ENCODE assay signal across 11 cellular contexts in the genomic region with DNA sequence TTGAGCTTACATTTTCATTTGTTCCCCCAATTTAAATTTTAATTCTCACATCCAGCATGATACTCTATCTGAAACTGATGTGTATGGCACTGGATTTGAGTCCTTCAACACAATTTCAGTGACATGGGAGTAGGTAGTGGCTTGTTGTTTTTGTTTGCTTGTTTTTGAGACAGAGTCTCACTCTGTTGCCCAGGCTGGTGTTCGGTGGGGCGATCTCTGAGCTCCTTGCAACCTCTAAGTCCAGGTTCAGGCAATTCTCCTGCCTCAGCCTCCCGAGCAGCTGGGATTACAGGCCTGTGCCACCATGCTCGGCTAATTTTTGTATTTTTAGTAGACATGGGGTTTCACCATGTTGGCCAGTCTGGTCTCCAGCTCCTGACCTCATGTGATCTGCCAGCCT. TPM values are rescaled to one million over a fixed set of nuclear protein-coding genes. Genes with fewer than 3 reads are reported as not detected.
DNase-seq lines count a peak whose midpoint lies in the region; ATAC-seq and TF ChIP-seq lines count a peak whose summit lies in the region.
"Not testable (repeated sequence)": the region's sequence is repeated elsewhere in the genome, so short reads cannot be mapped to it uniquely, and the experiment has no call there.
"Had no signal": no experiment of that assay in that cellular context is flagged by ENCODE, and none has a peak within 500 bp of the region (broad histone marks: within the 10 kb centered on the region; RNA-seq: fewer than 3 reads in every experiment).

No MANE protein-coding gene starts in this region.

- H3K9me3 ChIP-seq in DND-41 (ENCODE audit: insufficient read depth, low read length, severe bottlenecking); gastroesophageal sphincter; muscle layer of colon (ENCODE audit: low read length); gastrocnemius medialis; upper lobe of right lung: not testable (repeated sequence)

- in situ Hi-C loops in gastrocnemius medialis (cut with MboI; ENCODE audit: low sequenced_read_pairs in 4 of 4), result loop anchor here in 1 of 4 donors (10.0 to 25.0 kb wide), 2 partner anchors 224 to 922 kb away; a partner anchor contains a TSS

- 72 to 92% methylated on average over 3 to 4 of the region's 4 CpGs for WGBS in gastroesophageal sphincter (ENCODE audit: low coverage in 1 of 2), 2 donors

- peaks cover 15% of the 10 kb centered on the region for H3K36me3 ChIP-seq in DND-41 (ENCODE audit: insufficient read depth, low read length)
- H3K36me3 ChIP-seq in gastroesophageal sphincter, result peaks cover 0 to 12% of the 10 kb centered on the region in 2 donors
- not testable (repeated sequence) for H3K36me3 ChIP-seq in muscle layer of colon (ENCODE audit: insufficient read depth, low read length); gastrocnemius medialis; upper lobe of right lung

- not testable (repeated sequence) for BruUV-seq in MCF 10A (replicated peaks; lab: Mats Ljungman, UMichigan)

- H4K20me1 ChIP-seq in DND-41 (ENCODE audit: insufficient read depth, low read length), result not testable (repeated sequence)

- POLR2A ChIA-PET in activated CD4-positive, alpha-beta memory T cell treated with anti-CD3 and anti-CD28 coated beads, Interleukin-2, amount 10 ng/mL, durations not matched to agents 7 days and 5 days (lab: Charles Lee), result interaction anchor here (0.9 to 6.3 kb wide), 9 partner anchors 7 to 444 kb away, joined by 3 to 115 read pairs (median 7); a partner anchor contains a TSS
- POLR2A ChIA-PET in MCF 10A (lab: Yijun Ruan, JAX), result interaction anchor here (0.7 to 4.3 kb wide), 17 partner anchors 9 to 444 kb away, joined by 3 to 67 read pairs (median 7); a partner anchor contains a TSS

- H3K27ac ChIP-seq in DND-41 (ENCODE audit: low read length) (peak overlapping the region; percentile 98), gastroesophageal sphincter (peak overlapping the region; percentile 90 to 95 (median 94)), muscle layer of colon (ENCODE audit: low read depth, low read length) (peak overlapping the region; percentile 82), gastrocnemius medialis (peak overlapping the region; percentile 90 to 97 (median 96)), upper lobe of right lung (peak overlapping the region; percentile 97)

- H3K4me3 ChIP-seq in DND-41 (ENCODE audit: low read depth in 1 of 2, low read length in 2 of 2) (peak overlapping the region; percentile 62 to 94; a peak in 3 of 4 replicates), NB4 (ENCODE audit: low read depth, low read length) (peak overlapping the region; percentile 89), muscle layer of colon (ENCODE audit: low read depth in 1 of 2, low read length in 2 of 2) (peak overlapping the region in 1 of 2 donors; percentile 71), upper lobe of right lung (peak overlapping the region; percentile 78)
- H3K4me3 ChIP-seq in gastroesophageal sphincter, gastrocnemius medialis: not testable (repeated sequence)

- peak overlapping the region; percentile 96 for H3K27ac Mint-ChIP-seq in activated CD4-positive, alpha-beta memory T cell treated with anti-CD3 and anti-CD28 coated beads, Interleukin-2, amount 10 ng/mL, durations not matched to agents 7 days and 5 days
- H3K27ac Mint-ChIP-seq in MCF 10A (ENCODE audit: low read depth, unreplicated experiment), result peak overlapping the region; percentile 76

- H3K4me3 Mint-ChIP-seq in activated CD4-positive, alpha-beta memory T cell treated with anti-CD3 and anti-CD28 coated beads, Interleukin-2, amount 10 ng/mL, durations not matched to agents 7 days and 5 days, result peak overlapping the region; percentile 83
- H3K4me3 Mint-ChIP-seq in MCF 10A (ENCODE audit: unreplicated experiment), result peak overlapping the region; percentile 95

- H3K27me3 ChIP-seq in DND-41 (ENCODE audit: insufficient read depth, low read length, poor library complexity); gastroesophageal sphincter; muscle layer of colon (ENCODE audit: control insufficient read depth in 1 of 2, insufficient read depth in 2 of 2, low read length in 2 of 2); gastrocnemius medialis; upper lobe of right lung: not testable (repeated sequence)

- not testable (repeated sequence) for TF ChIP-seq POLR2A in NB4 (IDR thresholded peaks at IDR 0.05; ENCODE audit: extremely low read depth, insufficient read length); gastroesophageal sphincter (IDR thresholded peaks at IDR 0.05); gastrocnemius medialis (IDR thresholded peaks at IDR 0.05)

- CTCF ChIA-PET in activated CD4-positive, alpha-beta memory T cell treated with anti-CD3 and anti-CD28 coated beads, Interleukin-2, amount 10 ng/mL, durations not matched to agents 7 days and 5 days (lab: Charles Lee), result interaction anchor here (0.7 to 1.3 kb wide), 2 partner anchors 12 to 16 kb away, joined by 3 to 4 read pairs; no protein-coding TSS in a partner anchor
- CTCF ChIA-PET in MCF 10A (lab: Yijun Ruan, JAX), result interaction anchor here (0.6 to 1.5 kb wide), 8 partner anchors 14 to 227 kb away, joined by 3 to 9 read pairs (median 4); no protein-coding TSS in a partner anchor

- not testable (repeated sequence) for TF ChIP-seq CTCF in DND-41 (IDR thresholded peaks at IDR 0.05; ENCODE audit: borderline replicate concordance, extremely low read depth, low read length, poor library complexity, severe bottlenecking); NB4 (IDR thresholded peaks at IDR 0.05; ENCODE audit: low read depth, low read length); MCF 10A (IDR thresholded peaks at IDR 0.05; ENCODE audit: unreplicated experiment); gastroesophageal sphincter (IDR thresholded peaks at IDR 0.05); gastrocnemius medialis (IDR thresholded peaks at IDR 0.05 in 4 of 5, conservative IDR thresholded peaks at IDR 0.05 in 1 of 5); upper lobe of right lung (IDR thresholded peaks at IDR 0.05)

- not testable (repeated sequence) for ATAC-seq in DND-41 (ENCODE audit: insufficient read depth, low read depth); gastroesophageal sphincter; gastrocnemius medialis; upper lobe of right lung

- H3K4me2 ChIP-seq in DND-41 (ENCODE audit: insufficient read depth, low read length), result peak overlapping the region; percentile 85

- H3K36me3 Mint-ChIP-seq in activated CD4-positive, alpha-beta memory T cell treated with anti-CD3 and anti-CD28 coated beads, Interleukin-2, amount 10 ng/mL, durations not matched to agents 7 days and 5 days (ENCODE audit: low read depth), result not testable (repeated sequence)
- peaks cover 30% of the 10 kb centered on the region for H3K36me3 Mint-ChIP-seq in MCF 10A (ENCODE audit: insufficient read depth, unreplicated experiment)

- not testable (repeated sequence) for H3K9me3 Mint-ChIP-seq in activated CD4-positive, alpha-beta memory T cell treated with anti-CD3 and anti-CD28 coated beads, Interleukin-2, amount 10 ng/mL, durations not matched to agents 7 days and 5 days; MCF 10A (ENCODE audit: unreplicated experiment)

- not testable (repeated sequence) for H3K27me3 Mint-ChIP-seq in activated CD4-positive, alpha-beta memory T cell treated with anti-CD3 and anti-CD28 coated beads, Interleukin-2, amount 10 ng/mL, durations not matched to agents 7 days and 5 days; MCF 10A (ENCODE audit: insufficient read depth, unreplicated experiment)

- not testable (repeated sequence) for DNase-seq in DND-41; NB4 (ENCODE audit: low read depth); activated CD4-positive, alpha-beta memory T cell treated with anti-CD3 and anti-CD28 coated beads, Interleukin-2, amount 10 ng/mL, durations not matched to agents 7 days and 5 days; MCF 10A (ENCODE audit: unreplicated experiment); gastrocnemius medialis; upper lobe of right lung

- not testable (repeated sequence) for TF ChIP-seq EP300 in gastroesophageal sphincter (IDR thresholded peaks at IDR 0.05)

- intact Hi-C loops in MCF 10A (cut with micrococcal nuclease), result loop anchor here (5.0 kb wide), 1 partner anchor 133 kb away; no protein-coding TSS in a partner anchor
- intact Hi-C loops in gastrocnemius medialis (cut with DNase I; ENCODE audit: low total_unique reads), result loop anchor here (5.0 to 10.0 kb wide), 4 partner anchors 167 to 1517 kb away; no protein-coding TSS in a partner anchor
- intact Hi-C loops in upper lobe of right lung (cut with DNase I), result not testable (repeated sequence)

- H3K4me1 ChIP-seq in DND-41 (ENCODE audit: insufficient read depth, low read length) (peaks cover 51% of the 10 kb centered on the region), gastroesophageal sphincter (peaks cover 9 to 56% (median 21%) of the 10 kb centered on the region in 3 donors), muscle layer of colon (ENCODE audit: insufficient read depth, low read length) (peaks cover 28% of the 10 kb centered on the region), gastrocnemius medialis (peaks cover 28 to 34% of the 10 kb centered on the region in 2 donors), upper lobe of right lung (peaks cover 27% of the 10 kb centered on the region)

- peaks cover 61% of the 10 kb centered on the region for H3K79me2 ChIP-seq in DND-41 (ENCODE audit: insufficient read depth, low read length)

- peak overlapping the region; percentile 84 for H2AFZ ChIP-seq in DND-41 (ENCODE audit: low read depth, low read length)

- H3K9ac ChIP-seq in DND-41 (ENCODE audit: low read depth, low read length) (peak overlapping the region; percentile 91), muscle layer of colon (ENCODE audit: low read length) (peak overlapping the region; percentile 94)

- H3K4me1 Mint-ChIP-seq in activated CD4-positive, alpha-beta memory T cell treated with anti-CD3 and anti-CD28 coated beads, Interleukin-2, amount 10 ng/mL, durations not matched to agents 7 days and 5 days, result peaks cover 36% of the 10 kb centered on the region
- H3K4me1 Mint-ChIP-seq in MCF 10A (ENCODE audit: insufficient read depth, unreplicated experiment), result peaks cover 15% of the 10 kb centered on the region

RNA-seq across cellular contexts. Expression of a gene that starts 1.3 kb away (rescaled TPM):
- total RNA-seq in activated CD4-positive, alpha-beta memory T cell treated with anti-CD3 and anti-CD28 coated beads, Interleukin-2, amount 10 ng/mL, durations not matched to agents 7 days and 5 days, result 10 to 100 TPM; 29.8 to 31.1 TPM
- total RNA-seq in MCF 10A (2022) (42.2 and 46.4 TPM in 2 replicates), gastroesophageal sphincter (100 to 1,000 TPM in 1 of 4 donors, 10 to 100 TPM in 3; 65.8 to 125 (median 89.2) TPM), gastrocnemius medialis (100 to 1,000 TPM in 3 of 4 donors, 10 to 100 TPM in 1; 97.3 to 135 (median 112) TPM), upper lobe of right lung (57.7 TPM)

RNA-seq across cellular contexts. Expression of a gene that starts 10.3 kb away (rescaled TPM):
- 100 to 1,000 TPM; 133 to 139 TPM for total RNA-seq in activated CD4-positive, alpha-beta memory T cell treated with anti-CD3 and anti-CD28 coated beads, Interleukin-2, amount 10 ng/mL, durations not matched to agents 7 days and 5 days
- total RNA-seq in MCF 10A (2022) (99.4 and 108 TPM in 2 replicates), gastroesophageal sphincter (100 to 1,000 TPM in 1 of 4 donors, 10 to 100 TPM in 3; 40.1 to 134 (median 54.6) TPM), gastrocnemius medialis (10 to 100 TPM; 10.4 to 67.3 (median 25.7) TPM), upper lobe of right lung (105 TPM)

RNA-seq across cellular contexts. Expression of a gene that starts 58.3 kb away (rescaled TPM):
- not detected for total RNA-seq in activated CD4-positive, alpha-beta memory T cell treated with anti-CD3 and anti-CD28 coated beads, Interleukin-2, amount 10 ng/mL, durations not matched to agents 7 days and 5 days
- total RNA-seq in MCF 10A (2022) (not detected in 2 replicates), gastroesophageal sphincter (not detected), gastrocnemius medialis (not detected), upper lobe of right lung (not detected)
- total RNA-seq: frontal cortex, left cardiac atrium, Right ventricle myocardium superior had no signal
